Comparison of ENCODE assay signal across 8 cellular contexts in genomic region chr20:17938889-17939619, GRCh38. TPM values are rescaled to one million over a fixed set of nuclear protein-coding genes. Genes with fewer than 3 reads are reported as not detected.
A peak's percentile ranks its signal among the peaks of the same experiment; 100 is the strongest.
DNase-seq lines count a peak whose midpoint lies in the region; ATAC-seq and TF ChIP-seq lines count a peak whose summit lies in the region.

No MANE protein-coding gene starts in this region.

- no peaks in the 10 kb centered on the region for H3K27me3 Mint-ChIP-seq in effector memory CD8-positive, alpha-beta T cell

- H3K4me3 ChIP-seq in mucosa of descending colon, result no peak overlapping the region

- ATAC-seq in GM19035 (IDR thresholded peaks at IDR 0.05; ENCODE audit: unreplicated experiment) (peak; percentile 68), HG03159 (IDR thresholded peaks at IDR 0.05; ENCODE audit: unreplicated experiment) (peak; percentile 73), mucosa of descending colon (peak; percentile 91)
- ATAC-seq in effector memory CD8-positive, alpha-beta T cell (replicated peaks), result peak; percentile 92

- H3K36me3 Mint-ChIP-seq in effector memory CD8-positive, alpha-beta T cell (ENCODE audit: insufficient read depth), result peaks cover 32% of the 10 kb centered on the region

- H3K27ac ChIP-seq in C4-2B, result no peak overlapping the region

- no peaks in the 10 kb centered on the region for H3K36me3 ChIP-seq in mucosa of descending colon (ENCODE audit: low read depth)

- no peaks in the 10 kb centered on the region for H3K9me3 Mint-ChIP-seq in effector memory CD8-positive, alpha-beta T cell

- peaks cover 26% of the 10 kb centered on the region for H3K4me1 ChIP-seq in mucosa of descending colon (ENCODE audit: low read depth)

- intact Hi-C loops in mucosa of descending colon (cut with DNase I, micrococcal nuclease), result no loop called here

- TF ChIP-seq CTCF in C4-2B (conservative IDR thresholded peaks at IDR 0.05) (peak; percentile 72), mucosa of descending colon (IDR thresholded peaks at IDR 0.05) (peak; percentile 91)

- DNase-seq in NCI-H446 treated with DMSO at 0.1 percent for 48 hours (lab: John Stamatoyannopoulos, UW) (peak; percentile 16), mucosa of descending colon (peak; percentile 74 to 84 (median 83))
- peak; percentile 48 for DNase-seq in activated CD4-positive, alpha-beta T cell treated with anti-CD3 and anti-CD28 coated beads, Interleukin-2, amount 50 U/mL, for 1 hour
- DNase-seq in effector memory CD8-positive, alpha-beta T cell, result peak; percentile 37 to 63 (median 47)
- peak; percentile 24 to 39 for DNase-seq in stimulated activated CD8-positive, alpha-beta memory T cell treated with anti-CD3 and anti-CD28 coated beads, Interleukin-7, amount 100 ng/mL, for 4 hours (ENCODE audit: low read depth in 2 of 2)

- no peaks in the 10 kb centered on the region for H3K9me3 ChIP-seq in mucosa of descending colon

- peaks cover 6 to 7% of the 10 kb centered on the region in 2 donors for H3K4me1 Mint-ChIP-seq in effector memory CD8-positive, alpha-beta T cell (ENCODE audit: low read depth in 2 of 2)

- peak overlapping the region; percentile 21 to 34 for H3K4me3 Mint-ChIP-seq in effector memory CD8-positive, alpha-beta T cell

- peak overlapping the region; percentile 41 to 51 for H3K27ac Mint-ChIP-seq in effector memory CD8-positive, alpha-beta T cell

RNA-seq across cellular contexts. Expression of gene SNX5, which starts 29.5 kb away (rescaled TPM):
- 100 to 1,000 TPM in 2 of 3 donors, 10 to 100 TPM in 1; 70.3 to 117 (median 105) TPM for total RNA-seq in mucosa of descending colon

RNA-seq across cellular contexts. Expression of gene MGME1, which starts 29.8 kb away (rescaled TPM):
- total RNA-seq in mucosa of descending colon, result 10 to 100 TPM; 10.9 to 25.9 (median 22.3) TPM

Comparison
In these comparisons a context has a peak if more than half of its experiments do, and no peak if none do; other contexts are left out.
1. DNase-seq: peak in every context shown above with its lines; median percentile 83 in mucosa of descending colon; 48 in activated CD4-positive, alpha-beta T cell treated with anti-CD3 and anti-CD28 coated beads, Interleukin-2, amount 50 U/mL, for 1 hour; 47 in effector memory CD8-positive, alpha-beta T cell; 32 in stimulated activated CD8-positive, alpha-beta memory T cell treated with anti-CD3 and anti-CD28 coated beads, Interleukin-7, amount 100 ng/mL, for 4 hours; 16 in NCI-H446 treated with DMSO at 0.1 percent for 48 hours.